In the genomic region with DNA sequence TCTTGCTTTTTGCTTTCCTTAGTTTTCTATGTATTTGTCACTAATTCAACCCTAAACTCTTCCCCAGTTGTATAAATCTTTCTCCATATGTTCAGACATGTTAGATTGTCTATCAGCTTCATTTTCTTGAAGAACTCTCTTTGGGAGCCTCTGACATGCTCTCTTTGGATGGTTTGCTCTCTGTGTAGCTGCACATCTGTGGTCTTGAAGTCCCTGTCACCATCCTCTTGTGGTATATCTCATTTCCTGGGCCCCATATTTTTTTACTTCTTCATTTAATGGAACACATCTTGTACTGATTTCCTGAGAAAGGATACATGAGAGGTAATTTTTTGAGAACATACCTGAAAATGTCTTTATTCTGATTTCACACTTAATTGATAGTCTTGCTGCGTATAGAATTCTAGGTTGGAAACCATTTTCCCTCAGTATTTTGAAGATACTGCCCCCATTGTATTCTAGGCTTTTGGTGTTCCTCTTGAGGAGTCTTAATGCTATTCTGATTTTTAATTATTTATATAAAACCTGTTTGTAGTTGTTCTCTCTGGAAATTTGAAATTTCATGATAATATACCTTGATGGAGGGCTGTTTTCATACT, we compare ENCODE assay signal across 19 cellular contexts.
DNase-seq lines count a peak whose midpoint lies in the region; ATAC-seq and TF ChIP-seq lines count a peak whose summit lies in the region.
"Had no signal": no experiment of that assay in that cellular context is flagged by ENCODE, and none has a peak within 500 bp of the region (broad histone marks: within the 10 kb centered on the region; RNA-seq: fewer than 3 reads in every experiment).

No MANE protein-coding gene starts in this region.

- no peak overlapping the region for H3K4me3 Mint-ChIP-seq in activated CD4-positive, alpha-beta memory T cell treated with anti-CD3 and anti-CD28 coated beads, Interleukin-2, amount 10 ng/mL, durations not matched to agents 7 days and 5 days
- no peak overlapping the region for H3K4me3 Mint-ChIP-seq in activated CD4-positive, alpha-beta memory T cell treated with anti-CD3 and anti-CD28 coated beads for 36 hours
- H3K4me3 Mint-ChIP-seq in T-helper 1 cell treated with Interleukin-12 subunit alpha and Interleukin-12 subunit beta and Interleukin-4 antibody, amounts not matched to agents 30 μg/mL and 1 μg/mL, for 36 hours: peak overlapping the region; percentile 21

- H3K4me1 Mint-ChIP-seq in activated CD4-positive, alpha-beta memory T cell treated with anti-CD3 and anti-CD28 coated beads, Interleukin-2, amount 10 ng/mL, durations not matched to agents 7 days and 5 days: peaks cover 36% of the 10 kb centered on the region
- peaks cover 16% of the 10 kb centered on the region for H3K4me1 Mint-ChIP-seq in activated CD4-positive, alpha-beta memory T cell treated with anti-CD3 and anti-CD28 coated beads for 36 hours (ENCODE audit: low read depth)
- H3K4me1 Mint-ChIP-seq in T-helper 1 cell treated with Interleukin-12 subunit alpha and Interleukin-12 subunit beta and Interleukin-4 antibody, amounts not matched to agents 30 μg/mL and 1 μg/mL, for 36 hours (ENCODE audit: low read depth): peaks cover 24% of the 10 kb centered on the region

- POLR2A ChIA-PET in activated CD4-positive, alpha-beta memory T cell treated with anti-CD3 and anti-CD28 coated beads, Interleukin-2, amount 10 ng/mL, durations not matched to agents 7 days and 5 days (lab: Charles Lee): interaction anchor here (0.9 to 1.0 kb wide), 2 partner anchors 16 to 17 kb away, joined by 3 read pairs; no protein-coding TSS in a partner anchor
- POLR2A ChIA-PET in activated CD4-positive, alpha-beta memory T cell treated with anti-CD3 and anti-CD28 coated beads for 36 hours (lab: Charles Lee): no interaction called here

- H3K27ac Mint-ChIP-seq in activated CD4-positive, alpha-beta memory T cell treated with anti-CD3 and anti-CD28 coated beads, Interleukin-2, amount 10 ng/mL, durations not matched to agents 7 days and 5 days: peak overlapping the region; percentile 74
- no peak overlapping the region for H3K27ac Mint-ChIP-seq in activated CD4-positive, alpha-beta memory T cell treated with anti-CD3 and anti-CD28 coated beads for 36 hours
- H3K27ac Mint-ChIP-seq in T-helper 1 cell treated with Interleukin-12 subunit alpha and Interleukin-12 subunit beta and Interleukin-4 antibody, amounts not matched to agents 30 μg/mL and 1 μg/mL, for 36 hours: peak overlapping the region; percentile 64

- H3K4me3 ChIP-seq in DND-41 (ENCODE audit: low read depth in 1 of 2, low read length in 2 of 2) (no peak overlapping the region), sigmoid colon (no peak overlapping the region)
- H3K4me3 ChIP-seq: A549, K562 had no signal

- H3K36me3 ChIP-seq in DND-41 (ENCODE audit: insufficient read depth, low read length) (no peaks in the 10 kb centered on the region), sigmoid colon (no peaks in the 10 kb centered on the region)

- no peak overlapping the region for H3K9ac ChIP-seq in DND-41 (ENCODE audit: low read depth, low read length)

- no peak for TF ChIP-seq EP300 in sigmoid colon (IDR thresholded peaks at IDR 0.05)

- H3K36me3 Mint-ChIP-seq in activated CD4-positive, alpha-beta memory T cell treated with anti-CD3 and anti-CD28 coated beads, Interleukin-2, amount 10 ng/mL, durations not matched to agents 7 days and 5 days (ENCODE audit: low read depth): peaks cover 29% of the 10 kb centered on the region
- H3K36me3 Mint-ChIP-seq in activated CD4-positive, alpha-beta memory T cell treated with anti-CD3 and anti-CD28 coated beads for 36 hours: peaks cover 34% of the 10 kb centered on the region
- peaks cover 29% of the 10 kb centered on the region for H3K36me3 Mint-ChIP-seq in T-helper 1 cell treated with Interleukin-12 subunit alpha and Interleukin-12 subunit beta and Interleukin-4 antibody, amounts not matched to agents 30 μg/mL and 1 μg/mL, for 36 hours (ENCODE audit: low read depth)

- H3K27me3 ChIP-seq in DND-41 (ENCODE audit: insufficient read depth, low read length, poor library complexity) (no peaks in the 10 kb centered on the region), sigmoid colon (no peaks in the 10 kb centered on the region)

- H3K9me3 Mint-ChIP-seq in activated CD4-positive, alpha-beta memory T cell treated with anti-CD3 and anti-CD28 coated beads, Interleukin-2, amount 10 ng/mL, durations not matched to agents 7 days and 5 days: peaks cover 19% of the 10 kb centered on the region
- H3K9me3 Mint-ChIP-seq in activated CD4-positive, alpha-beta memory T cell treated with anti-CD3 and anti-CD28 coated beads for 36 hours: peaks cover 27% of the 10 kb centered on the region
- peaks cover 37% of the 10 kb centered on the region for H3K9me3 Mint-ChIP-seq in T-helper 1 cell treated with Interleukin-12 subunit alpha and Interleukin-12 subunit beta and Interleukin-4 antibody, amounts not matched to agents 30 μg/mL and 1 μg/mL, for 36 hours

- DNase-seq in activated CD4-positive, alpha-beta memory T cell treated with anti-CD3 and anti-CD28 coated beads, Interleukin-2, amount 10 ng/mL, durations not matched to agents 7 days and 5 days: no peak
- no peak for DNase-seq in activated CD4-positive, alpha-beta memory T cell treated with anti-CD3 and anti-CD28 coated beads for 36 hours
- DNase-seq in DND-41 (peak; percentile 62), Kasumi-1 (lab: John Stamatoyannopoulos, UW) (peak; percentile 94 to 97), sigmoid colon (no peak), HuH-7 (ENCODE audit: low spot score) (no peak)
- DNase-seq: C1 segment of cervical spinal cord, DMS 273 treated with DMSO at 0.1 percent for 48 hours, NCI-H1105 treated with DMSO at 0.1 percent for 48 hours, NCI-H1694 treated with DMSO at 0.1 percent for 48 hours, NCI-H2107, NCI-H2227 treated with DMSO at 0.1 percent for 48 hours, NCI-H524, Right ventricle myocardium superior had no signal

- no peaks in the 10 kb centered on the region for H3K27me3 Mint-ChIP-seq in activated CD4-positive, alpha-beta memory T cell treated with anti-CD3 and anti-CD28 coated beads, Interleukin-2, amount 10 ng/mL, durations not matched to agents 7 days and 5 days
- no peaks in the 10 kb centered on the region for H3K27me3 Mint-ChIP-seq in activated CD4-positive, alpha-beta memory T cell treated with anti-CD3 and anti-CD28 coated beads for 36 hours
- no peaks in the 10 kb centered on the region for H3K27me3 Mint-ChIP-seq in T-helper 1 cell treated with Interleukin-12 subunit alpha and Interleukin-12 subunit beta and Interleukin-4 antibody, amounts not matched to agents 30 μg/mL and 1 μg/mL, for 36 hours (ENCODE audit: low read depth)

- intact Hi-C loops in activated CD4-positive, alpha-beta memory T cell treated with anti-CD3 and anti-CD28 coated beads for 36 hours (cut with micrococcal nuclease): no loop called here
- intact Hi-C loops in sigmoid colon (cut with DNase I): no loop called here

- no peaks in the 10 kb centered on the region for H4K20me1 ChIP-seq in DND-41 (ENCODE audit: insufficient read depth, low read length)

- peaks cover 17% of the 10 kb centered on the region for H3K4me1 ChIP-seq in DND-41 (ENCODE audit: insufficient read depth, low read length)
- peaks cover 0 to 22% (median 6%) of the 10 kb centered on the region in 4 donors for H3K4me1 ChIP-seq in sigmoid colon

- CTCF ChIA-PET in activated CD4-positive, alpha-beta memory T cell treated with anti-CD3 and anti-CD28 coated beads, Interleukin-2, amount 10 ng/mL, durations not matched to agents 7 days and 5 days (lab: Charles Lee): interaction anchor here (1.3 to 2.6 kb wide), 3 partner anchors 16 to 166 kb away, joined by 3 to 11 read pairs (median 6); no protein-coding TSS in a partner anchor
- CTCF ChIA-PET in activated CD4-positive, alpha-beta memory T cell treated with anti-CD3 and anti-CD28 coated beads for 36 hours (lab: Charles Lee): no interaction called here

- H3K9me3 ChIP-seq in DND-41 (ENCODE audit: insufficient read depth, low read length, severe bottlenecking): no peaks in the 10 kb centered on the region
- no peaks in the 10 kb centered on the region for H3K9me3 ChIP-seq in sigmoid colon

- TF ChIP-seq POLR2A in sigmoid colon (IDR thresholded peaks at IDR 0.05): no peak

- peak overlapping the region; percentile 5; the same call in 1 of the 2 replicates for H3K4me2 ChIP-seq in DND-41 (ENCODE audit: insufficient read depth, low read length)
- H3K4me2 ChIP-seq: A549 had no signal

- TF ChIP-seq CTCF in DND-41 (IDR thresholded peaks at IDR 0.05; ENCODE audit: borderline replicate concordance, extremely low read depth, low read length, poor library complexity, severe bottlenecking) (no peak), sigmoid colon (IDR thresholded peaks at IDR 0.05) (no peak)

- 0 out of 2 replicates have a peak overlapping the region, but pooled peaks have one; percentile 11 for H3K27ac ChIP-seq in DND-41 (ENCODE audit: low read length)
- H3K27ac ChIP-seq in sigmoid colon: no peak overlapping the region

- H3K79me2 ChIP-seq in DND-41 (ENCODE audit: insufficient read depth, low read length): no peaks in the 10 kb centered on the region

- ATAC-seq in DND-41 (ENCODE audit: insufficient read depth, low read depth): peak; percentile 99
- ATAC-seq in HG02970 (IDR thresholded peaks at IDR 0.05; ENCODE audit: low FRiP score, unreplicated experiment): no peak
- ATAC-seq: A549, SK-N-SH treated with all-trans-retinoic acid at 6 μM for 48 hours had no signal

- H2AFZ ChIP-seq in DND-41 (ENCODE audit: low read depth, low read length): no peak overlapping the region

- 96% methylated on average over 1 of the region's 1 CpG for WGBS in sigmoid colon, 2 donors

Comparison
In these comparisons a context has a peak if more than half of its experiments do, and no peak if none do; other contexts are left out.
1. DNase-seq: peak in DND-41 (single experiment) and Kasumi-1 (2 of 2); none in activated CD4-positive, alpha-beta memory T cell treated with anti-CD3 and anti-CD28 coated beads, Interleukin-2, amount 10 ng/mL, durations not matched to agents 7 days and 5 days (single experiment), activated CD4-positive, alpha-beta memory T cell treated with anti-CD3 and anti-CD28 coated beads for 36 hours (single experiment), sigmoid colon (single experiment) and HuH-7 (single experiment).